ENCODE assay signal across 8 cellular contexts in the genomic region with DNA sequence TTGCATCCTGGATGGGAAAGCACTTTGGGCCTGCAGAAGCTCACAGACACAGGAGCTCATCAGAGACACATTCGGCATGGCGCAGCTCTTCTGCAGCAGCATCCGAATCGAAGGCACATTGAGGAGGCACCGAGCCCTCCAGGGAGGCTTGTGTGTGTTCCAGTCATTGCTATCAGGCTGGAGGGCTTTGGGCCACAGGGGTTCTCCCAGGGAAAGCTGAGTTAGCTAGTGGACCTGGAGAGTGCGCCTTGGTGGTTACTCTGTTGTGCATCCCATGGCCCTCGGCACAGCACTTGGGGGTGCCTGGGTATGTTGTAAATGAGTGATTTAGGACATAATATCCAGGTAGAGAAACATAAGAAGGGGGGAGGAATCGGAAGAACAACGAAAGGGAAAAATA.
"Had no signal": no experiment of that assay in that cellular context is flagged by ENCODE, and none has a peak within 500 bp of the region (broad histone marks: within the 10 kb centered on the region; RNA-seq: fewer than 3 reads in every experiment).

No MANE protein-coding gene starts in this region.

- DNase-seq: GDM1, GF-D8 had no signal

- ATAC-seq: GM12878 had no signal

- FAIRE-seq: G401.6, GM12878, GM12891, GM12892, GM18507, GM19239 had no signal

- H3K4me3 ChIP-seq: GM12878 had no signal
